1 cellular context compared by ENCODE assay signal in the genomic region with DNA sequence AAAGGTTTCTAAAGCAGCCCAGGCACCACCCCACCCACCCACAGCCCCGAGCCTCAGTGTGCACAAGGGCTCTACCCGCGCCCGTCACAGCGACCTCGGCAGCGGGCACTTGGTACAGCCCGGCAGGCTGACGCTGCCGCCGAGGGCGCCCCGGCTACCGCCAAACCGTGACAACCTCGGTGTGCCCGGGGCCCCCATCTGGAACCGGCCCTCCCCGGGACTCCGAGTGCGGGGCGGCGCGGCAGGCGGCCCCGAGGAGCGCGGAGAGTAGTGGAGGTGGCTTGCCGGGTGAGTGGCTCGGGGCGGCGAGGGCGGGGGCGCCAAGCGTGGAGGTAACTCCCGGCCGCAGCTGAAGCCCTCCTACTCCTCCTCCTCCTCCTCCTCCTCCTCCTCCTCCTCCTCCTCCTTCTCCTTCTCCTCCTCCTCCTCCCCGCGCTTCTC.
TF ChIP-seq lines count a peak whose summit lies in the region.

A gene (plus strand): TSS at position 418 of the 441 bp plus-strand sequence. CDS start 503 bp downstream, outside the sequence.

TF ChIP-seq in H1, 55 proteins besides CTCF, POLR2A, EP300 and RAD21:
- TF ChIP-seq PHF8 (conservative IDR thresholded peaks at IDR 0.05; ENCODE audit: low read depth, low read length) (0 out of 2 replicates have a peak, but pooled peaks have one; percentile 13), SAP30 (IDR thresholded peaks at IDR 0.05; ENCODE audit: insufficient read depth, insufficient replicate concordance, low read length) (no peak), KDM4A (IDR thresholded peaks at IDR 0.05; ENCODE audit: low read depth, low read length, severe bottlenecking) (peak; percentile 3)
